In genomic region chr5:157219491-157220271, GRCh38 we compare ENCODE assay signal across 9 cellular contexts. TPM values are rescaled to one million over a fixed set of nuclear protein-coding genes. Genes with fewer than 3 reads are reported as not detected.
DNase-seq lines count a peak whose midpoint lies in the region; ATAC-seq and TF ChIP-seq lines count a peak whose summit lies in the region.
"Had no signal": no experiment of that assay in that cellular context is flagged by ENCODE, and none has a peak within 500 bp of the region (broad histone marks: within the 10 kb centered on the region; RNA-seq: fewer than 3 reads in every experiment).

No MANE protein-coding gene starts in this region.

- peak; percentile 43 for ATAC-seq in activated CD8-positive, alpha-beta memory T cell treated with anti-CD3 and anti-CD28 coated beads, Interleukin-2, amount 10 ng/mL, durations not matched to agents 7 days and 5 days
- peak; percentile 60 for ATAC-seq in HG02798 (IDR thresholded peaks at IDR 0.05; ENCODE audit: poor library complexity, unreplicated experiment)
- no peak for ATAC-seq in T-helper 17 cell
- peak; percentile 80 for ATAC-seq in stimulated activated effector memory CD8-positive, alpha-beta T cell treated with anti-CD3 and anti-CD28 coated beads, Interleukin-12 subunit alpha, Interleukin-12 subunit beta, amount 100 ng/mL, for 72 hours
- ATAC-seq in left colon, result no peak

- TF ChIP-seq CTCF in tibial artery (IDR thresholded peaks at IDR 0.05), result no peak

- peaks cover 92% of the 10 kb centered on the region for H3K4me1 Mint-ChIP-seq in activated CD8-positive, alpha-beta memory T cell treated with anti-CD3 and anti-CD28 coated beads, Interleukin-2, amount 10 ng/mL, durations not matched to agents 7 days and 5 days
- peaks cover 66% of the 10 kb centered on the region for H3K4me1 Mint-ChIP-seq in T-helper 17 cell
- H3K4me1 Mint-ChIP-seq in stimulated activated effector memory CD8-positive, alpha-beta T cell treated with anti-CD3 and anti-CD28 coated beads, Interleukin-12 subunit alpha, Interleukin-12 subunit beta, amount 100 ng/mL, for 72 hours, result peaks cover 81% of the 10 kb centered on the region

- no peaks in the 10 kb centered on the region for H3K27me3 Mint-ChIP-seq in activated CD8-positive, alpha-beta memory T cell treated with anti-CD3 and anti-CD28 coated beads, Interleukin-2, amount 10 ng/mL, durations not matched to agents 7 days and 5 days
- H3K27me3 Mint-ChIP-seq in T-helper 17 cell, result no peaks in the 10 kb centered on the region

- H3K27me3 ChIP-seq in tibial artery, result no peaks in the 10 kb centered on the region

- H3K4me3 Mint-ChIP-seq in activated CD8-positive, alpha-beta memory T cell treated with anti-CD3 and anti-CD28 coated beads, Interleukin-2, amount 10 ng/mL, durations not matched to agents 7 days and 5 days, result peak overlapping the region; percentile 6
- peak overlapping the region; percentile 84 for H3K4me3 Mint-ChIP-seq in T-helper 17 cell
- peak overlapping the region; percentile 60 for H3K4me3 Mint-ChIP-seq in stimulated activated effector memory CD8-positive, alpha-beta T cell treated with anti-CD3 and anti-CD28 coated beads, Interleukin-12 subunit alpha, Interleukin-12 subunit beta, amount 100 ng/mL, for 72 hours

- H3K9me3 Mint-ChIP-seq in activated CD8-positive, alpha-beta memory T cell treated with anti-CD3 and anti-CD28 coated beads, Interleukin-2, amount 10 ng/mL, durations not matched to agents 7 days and 5 days (ENCODE audit: low read depth), result no peaks in the 10 kb centered on the region
- H3K9me3 Mint-ChIP-seq in stimulated activated effector memory CD8-positive, alpha-beta T cell treated with anti-CD3 and anti-CD28 coated beads, Interleukin-12 subunit alpha, Interleukin-12 subunit beta, amount 100 ng/mL, for 72 hours, result no peaks in the 10 kb centered on the region

- no peak overlapping the region for H3K4me3 ChIP-seq in tibial artery

- H3K9me3 ChIP-seq in T-helper 17 cell (ENCODE audit: control insufficient read depth, low read length, poor library complexity, severe bottlenecking) (peaks cover under 1% of the 10 kb centered on the region), tibial artery (no peaks in the 10 kb centered on the region)

- H3K4me1 ChIP-seq in tibial artery, result no peaks in the 10 kb centered on the region

- CTCF ChIA-PET in activated CD8-positive, alpha-beta memory T cell treated with anti-CD3 and anti-CD28 coated beads, Interleukin-2, amount 10 ng/mL, durations not matched to agents 7 days and 5 days (lab: Charles Lee), result interaction anchor here (1.9 to 6.4 kb wide), 3 partner anchors 47 to 71 kb away, joined by 4 to 29 read pairs (median 17); no protein-coding TSS in a partner anchor

- H3K36me3 Mint-ChIP-seq in activated CD8-positive, alpha-beta memory T cell treated with anti-CD3 and anti-CD28 coated beads, Interleukin-2, amount 10 ng/mL, durations not matched to agents 7 days and 5 days, result peaks cover 85% of the 10 kb centered on the region
- peaks cover 27% of the 10 kb centered on the region for H3K36me3 Mint-ChIP-seq in T-helper 17 cell (ENCODE audit: low read depth)
- peaks cover 100% of the 10 kb centered on the region for H3K36me3 Mint-ChIP-seq in stimulated activated effector memory CD8-positive, alpha-beta T cell treated with anti-CD3 and anti-CD28 coated beads, Interleukin-12 subunit alpha, Interleukin-12 subunit beta, amount 100 ng/mL, for 72 hours

- H3K27ac Mint-ChIP-seq in activated CD8-positive, alpha-beta memory T cell treated with anti-CD3 and anti-CD28 coated beads, Interleukin-2, amount 10 ng/mL, durations not matched to agents 7 days and 5 days, result peak overlapping the region; percentile 92
- H3K27ac Mint-ChIP-seq in T-helper 17 cell, result peak overlapping the region; percentile 88
- peak overlapping the region; percentile 86 for H3K27ac Mint-ChIP-seq in stimulated activated effector memory CD8-positive, alpha-beta T cell treated with anti-CD3 and anti-CD28 coated beads, Interleukin-12 subunit alpha, Interleukin-12 subunit beta, amount 100 ng/mL, for 72 hours

- intact Hi-C loops in left colon (cut with DNase I, micrococcal nuclease), result no loop called here
- intact Hi-C loops in tibial artery (cut with DNase I; ENCODE audit: low total_unique reads), result no loop called here

- H3K27ac ChIP-seq in tibial artery, result no peak overlapping the region

- H3K36me3 ChIP-seq in tibial artery, result no peaks in the 10 kb centered on the region

- DNase-seq in activated CD8-positive, alpha-beta memory T cell treated with anti-CD3 and anti-CD28 coated beads, Interleukin-2, amount 10 ng/mL, durations not matched to agents 7 days and 5 days, result peak; percentile 60
- no peak for DNase-seq in activated CD8-positive, alpha-beta memory T cell treated with anti-CD3 and anti-CD28 coated beads, Interleukin-2, amount 50 U/mL, for 4 hours
- DNase-seq in T-helper 17 cell (no peak), left colon (no peak), hippocampal formation (lab: John Stamatoyannopoulos, UW) (no peak), tibial artery (no peak)
- DNase-seq in stimulated activated effector memory CD8-positive, alpha-beta T cell treated with anti-CD3 and anti-CD28 coated beads, Interleukin-12 subunit alpha, Interleukin-12 subunit beta, amount 100 ng/mL, for 72 hours (ENCODE audit: low spot score in 2 of 2), result peak in 1 of 2 donors; percentile 82
- DNase-seq: RPMI8226 had no signal

RNA-seq across cellular contexts. Expression of gene ITK, which starts 39.0 kb away (rescaled TPM):
- total RNA-seq in activated CD8-positive, alpha-beta memory T cell treated with anti-CD3 and anti-CD28 coated beads, Interleukin-2, amount 10 ng/mL, durations not matched to agents 7 days and 5 days, result 100 to 1,000 TPM; 209 to 215 TPM
- total RNA-seq in T-helper 17 cell (100 to 1,000 TPM; 235 to 319 TPM), left colon (1 to 10 TPM; 1.5 to 1.7 TPM)

RNA-seq across cellular contexts. Expression of gene CYFIP2, which starts 46.2 kb away (rescaled TPM):
- total RNA-seq in activated CD8-positive, alpha-beta memory T cell treated with anti-CD3 and anti-CD28 coated beads, Interleukin-2, amount 10 ng/mL, durations not matched to agents 7 days and 5 days, result 100 to 1,000 TPM; 382 to 438 TPM
- total RNA-seq in T-helper 17 cell (100 to 1,000 TPM; 363 to 389 TPM), left colon (10 to 100 TPM; 25.5 to 36.0 TPM)

RNA-seq across cellular contexts. Expression of gene GARIN3, which starts 53.6 kb away (rescaled TPM):
- under 1 TPM in 1 of 2 experiments, not detected in 1; 0.09 TPM for total RNA-seq in activated CD8-positive, alpha-beta memory T cell treated with anti-CD3 and anti-CD28 coated beads, Interleukin-2, amount 10 ng/mL, durations not matched to agents 7 days and 5 days
- total RNA-seq in T-helper 17 cell, result not detected
- total RNA-seq in left colon, result not detected

Comparison
In these comparisons a context has a peak if more than half of its experiments do, and no peak if none do; other contexts are left out.
1. ATAC-seq: peak in activated CD8-positive, alpha-beta memory T cell treated with anti-CD3 and anti-CD28 coated beads, Interleukin-2, amount 10 ng/mL, durations not matched to agents 7 days and 5 days (single experiment), HG02798 (single experiment) and stimulated activated effector memory CD8-positive, alpha-beta T cell treated with anti-CD3 and anti-CD28 coated beads, Interleukin-12 subunit alpha, Interleukin-12 subunit beta, amount 100 ng/mL, for 72 hours (single experiment); none in T-helper 17 cell (single experiment) and left colon (single experiment).
2. H3K4me3 Mint-ChIP-seq: peak in every context shown above with its lines; median percentile 84 in T-helper 17 cell; 60 in stimulated activated effector memory CD8-positive, alpha-beta T cell treated with anti-CD3 and anti-CD28 coated beads, Interleukin-12 subunit alpha, Interleukin-12 subunit beta, amount 100 ng/mL, for 72 hours; 6 in activated CD8-positive, alpha-beta memory T cell treated with anti-CD3 and anti-CD28 coated beads, Interleukin-2, amount 10 ng/mL, durations not matched to agents 7 days and 5 days.
3. RNA of gene ITK, which starts 39.0 kb away (total RNA-seq): 235 to 319 TPM in T-helper 17 cell and 209 to 215 TPM in activated CD8-positive, alpha-beta memory T cell treated with anti-CD3 and anti-CD28 coated beads, Interleukin-2, amount 10 ng/mL, durations not matched to agents 7 days and 5 days; 1.5 to 1.7 TPM in left colon; every median in the first group is over 10 times any median in the second.
4. RNA of gene CYFIP2, which starts 46.2 kb away (total RNA-seq): 382 to 438 TPM in activated CD8-positive, alpha-beta memory T cell treated with anti-CD3 and anti-CD28 coated beads, Interleukin-2, amount 10 ng/mL, durations not matched to agents 7 days and 5 days and 363 to 389 TPM in T-helper 17 cell; 25.5 to 36.0 TPM in left colon; every median in the first group is over 4 times any median in the second.
5. Peak in every context shown above with its lines, with median percentiles within 50 percentile points of each other: H3K27ac Mint-ChIP-seq.